20 cellular contexts compared by ENCODE assay signal in genomic region chr22:44888491-44888941, GRCh38.
"Had no signal": no experiment of that assay in that cellular context is flagged by ENCODE, and none has a peak within 500 bp of the region (broad histone marks: within the 10 kb centered on the region; RNA-seq: fewer than 3 reads in every experiment).

No MANE protein-coding gene starts in this region.

- H3K27me3 ChIP-seq: gastrocnemius medialis, right atrium auricular region, transverse colon had no signal

- H3K36me3 ChIP-seq: gastrocnemius medialis, prostate gland, right atrium auricular region, transverse colon had no signal

- H3K4me3 Mint-ChIP-seq: activated CD4-positive, alpha-beta memory T cell treated with anti-CD3 and anti-CD28 coated beads, Interleukin-2, amount 10 ng/mL, durations not matched to agents 7 days and 5 days; activated naive CD4-positive, alpha-beta T cell treated with anti-CD3 and anti-CD28 coated beads, Interleukin-2, amount 10 ng/mL, durations not matched to agents 7 days and 5 days; activated naive CD8-positive, alpha-beta T cell treated with anti-CD3 and anti-CD28 coated beads, Interleukin-2, amount 50 U/mL, for 24 hours; stimulated activated naive CD8-positive, alpha-beta T cell treated with anti-CD3 and anti-CD28 coated beads, Interleukin-15, Interleukin-2, amounts not matched to agents 100 ng/mL and 50 ng/mL, for 24 hours had no signal

- H3K4me1 Mint-ChIP-seq: activated CD4-positive, alpha-beta memory T cell treated with anti-CD3 and anti-CD28 coated beads, Interleukin-2, amount 10 ng/mL, durations not matched to agents 7 days and 5 days; activated naive CD4-positive, alpha-beta T cell treated with anti-CD3 and anti-CD28 coated beads, Interleukin-2, amount 10 ng/mL, durations not matched to agents 7 days and 5 days; activated naive CD8-positive, alpha-beta T cell treated with anti-CD3 and anti-CD28 coated beads, Interleukin-2, amount 50 U/mL, for 24 hours had no signal

- H3K27ac Mint-ChIP-seq: activated CD4-positive, alpha-beta memory T cell treated with anti-CD3 and anti-CD28 coated beads, Interleukin-2, amount 10 ng/mL, durations not matched to agents 7 days and 5 days; activated naive CD4-positive, alpha-beta T cell treated with anti-CD3 and anti-CD28 coated beads, Interleukin-2, amount 10 ng/mL, durations not matched to agents 7 days and 5 days; activated naive CD8-positive, alpha-beta T cell treated with anti-CD3 and anti-CD28 coated beads, Interleukin-2, amount 50 U/mL, for 24 hours; stimulated activated naive CD8-positive, alpha-beta T cell treated with anti-CD3 and anti-CD28 coated beads, Interleukin-15, Interleukin-2, amounts not matched to agents 100 ng/mL and 50 ng/mL, for 24 hours had no signal

- H3K4me3 ChIP-seq: gastrocnemius medialis, lung, prostate gland, right atrium auricular region, skin epidermis, transverse colon had no signal

- H3K36me3 Mint-ChIP-seq: activated naive CD4-positive, alpha-beta T cell treated with anti-CD3 and anti-CD28 coated beads, Interleukin-2, amount 10 ng/mL, durations not matched to agents 7 days and 5 days had no signal

- DNase-seq: activated CD4-positive, alpha-beta memory T cell treated with anti-CD3 and anti-CD28 coated beads, Interleukin-2, amount 10 ng/mL, durations not matched to agents 7 days and 5 days; activated CD4-positive, alpha-beta T cell treated with anti-CD3 and anti-CD28 coated beads for 4 hours; activated effector memory CD4-positive, alpha-beta T cell treated with Interleukin-2 at 50 U/mL for 16 hours; activated naive CD4-positive, alpha-beta T cell treated with anti-CD3 and anti-CD28 coated beads, Interleukin-2, amount 10 ng/mL, durations not matched to agents 7 days and 5 days; activated naive CD8-positive, alpha-beta T cell treated with anti-CD3 and anti-CD28 coated beads, Interleukin-2, amount 50 U/mL, for 24 hours; activated T-cell treated with anti-CD3 and anti-CD28 coated beads, Interleukin-2, amount 50 U/mL, for 48 hours; anterior cingulate cortex; cerebellar nuclear complex; effector CD4-positive, alpha-beta T cell; gastrocnemius medialis; left cardiac atrium; stimulated activated CD4-positive, alpha-beta T cell treated with anti-CD3 and anti-CD28 coated beads, Interleukin-15, amount 100 ng/mL, for 24 hours; stimulated activated CD4-positive, alpha-beta T cell treated with anti-CD3 and anti-CD28 coated beads, Interleukin-2, amount 100 ng/mL, for 48 hours; transverse colon had no signal

- ATAC-seq: activated naive CD8-positive, alpha-beta T cell treated with anti-CD3 and anti-CD28 coated beads, Interleukin-2, amount 50 U/mL, for 24 hours; esophagus mucosa; gastrocnemius medialis; left cardiac atrium had no signal

- H3K9me3 ChIP-seq: gastrocnemius medialis, prostate gland, right atrium auricular region, transverse colon had no signal

- H3K27ac ChIP-seq: gastrocnemius medialis, prostate gland, right atrium auricular region, skin epidermis, transverse colon had no signal

- H3K4me1 ChIP-seq: gastrocnemius medialis, prostate gland, right atrium auricular region, transverse colon had no signal

- H3K9me3 Mint-ChIP-seq: activated CD4-positive, alpha-beta memory T cell treated with anti-CD3 and anti-CD28 coated beads, Interleukin-2, amount 10 ng/mL, durations not matched to agents 7 days and 5 days; activated naive CD4-positive, alpha-beta T cell treated with anti-CD3 and anti-CD28 coated beads, Interleukin-2, amount 10 ng/mL, durations not matched to agents 7 days and 5 days; activated naive CD8-positive, alpha-beta T cell treated with anti-CD3 and anti-CD28 coated beads, Interleukin-2, amount 50 U/mL, for 24 hours; stimulated activated naive CD8-positive, alpha-beta T cell treated with anti-CD3 and anti-CD28 coated beads, Interleukin-15, Interleukin-2, amounts not matched to agents 100 ng/mL and 50 ng/mL, for 24 hours had no signal

- H3K27me3 Mint-ChIP-seq: activated CD4-positive, alpha-beta memory T cell treated with anti-CD3 and anti-CD28 coated beads, Interleukin-2, amount 10 ng/mL, durations not matched to agents 7 days and 5 days; activated naive CD4-positive, alpha-beta T cell treated with anti-CD3 and anti-CD28 coated beads, Interleukin-2, amount 10 ng/mL, durations not matched to agents 7 days and 5 days; activated naive CD8-positive, alpha-beta T cell treated with anti-CD3 and anti-CD28 coated beads, Interleukin-2, amount 50 U/mL, for 24 hours; stimulated activated naive CD8-positive, alpha-beta T cell treated with anti-CD3 and anti-CD28 coated beads, Interleukin-15, Interleukin-2, amounts not matched to agents 100 ng/mL and 50 ng/mL, for 24 hours had no signal
